Comparison of ENCODE assay signal across 17 cellular contexts in genomic region chr13:98468929-98469328, GRCh38.
"Had no signal": no experiment of that assay in that cellular context is flagged by ENCODE, and none has a peak within 500 bp of the region (broad histone marks: within the 10 kb centered on the region; RNA-seq: fewer than 3 reads in every experiment).

No MANE protein-coding gene starts in this region.

- H3K27me3 Mint-ChIP-seq: naive B cell had no signal

- DNase-seq: activated CD4-positive, alpha-beta T cell treated with anti-CD3 and anti-CD28 coated beads, Interleukin-2, amount 50 U/mL, for 4 hours; activated naive CD4-positive, alpha-beta T cell treated with Interleukin-2 at 50 U/mL for 16 hours; activated T-cell treated with anti-CD3 and anti-CD28 coated beads, Interleukin-2, amount 50 U/mL, for 48 hours; adrenal gland; central memory CD4-positive, alpha-beta T cell; effector CD8-positive, alpha-beta T cell; foreskin keratinocyte; lower lobe of right lung; naive B cell; retina; stimulated activated CD4-positive, alpha-beta T cell treated with anti-CD3 and anti-CD28 coated beads, Interleukin-15, amount 100 ng/mL, for 24 hours; stimulated activated CD4-positive, alpha-beta T cell treated with anti-CD3 and anti-CD28 coated beads, Interleukin-4, amount 100 ng/mL, for 1 hour; stimulated activated naive CD8-positive, alpha-beta T cell treated with anti-CD3 and anti-CD28 coated beads, Interleukin-15, Interleukin-2, amounts not matched to agents 100 U/mL and 50 U/mL, for 24 hours; trophoblast cell had no signal

- H3K4me3 Mint-ChIP-seq: naive B cell; T-helper 2 cell treated with Interferon-gamma antibody and Interleukin-4, amounts not matched to agents 5 μg/mL and 100 μg/mL, for 36 hours had no signal

- H3K27me3 ChIP-seq: adrenal gland, foreskin keratinocyte, SJSA1, suprapubic skin had no signal

- H3K9me3 ChIP-seq: adrenal gland, lower lobe of right lung, suprapubic skin had no signal

- H3K4me1 ChIP-seq: adrenal gland, foreskin keratinocyte had no signal

- H3K4me3 ChIP-seq: adrenal gland, lower lobe of right lung, SJSA1, suprapubic skin had no signal

- ATAC-seq: foreskin keratinocyte; lower lobe of right lung; stimulated activated naive CD8-positive, alpha-beta T cell treated with anti-CD3 and anti-CD28 coated beads, Interleukin-15, Interleukin-2, amounts not matched to agents 100 U/mL and 50 U/mL, for 24 hours had no signal

- H3K9me3 Mint-ChIP-seq: naive B cell; T-helper 2 cell treated with Interferon-gamma antibody and Interleukin-4, amounts not matched to agents 5 μg/mL and 100 μg/mL, for 36 hours had no signal

- H3K27ac ChIP-seq: adrenal gland, foreskin keratinocyte, lower lobe of right lung, SJSA1, suprapubic skin had no signal
